In genomic region chr20:31869942-31870702, GRCh38 we compare ENCODE assay signal across 7 cellular contexts. TPM values are rescaled to one million over a fixed set of nuclear protein-coding genes. Genes with fewer than 3 reads are reported as not detected.
A peak's percentile ranks its signal among the peaks of the same experiment; 100 is the strongest.
DNase-seq lines count a peak whose midpoint lies in the region; ATAC-seq and TF ChIP-seq lines count a peak whose summit lies in the region.

Gene DUSP15 (minus strand): TSS chr20:31870527. CDS start chr20:31870337, 190 bp downstream.
Gene TTLL9 (plus strand): TSS chr20:31870634. CDS start chr20:31871127, 493 bp downstream.

- peaks cover 19% of the 10 kb centered on the region for H3K4me1 Mint-ChIP-seq in stimulated activated effector memory CD8-positive, alpha-beta T cell treated with anti-CD3 and anti-CD28 coated beads, Interleukin-12 subunit alpha, Interleukin-12 subunit beta, amount 100 ng/mL, for 72 hours

- TF ChIP-seq CTCF in GM06990 (IDR thresholded peaks at IDR 0.05; ENCODE audit: insufficient read depth, low read length, poor library complexity, severe bottlenecking), result no peak
- no peak for TF ChIP-seq CTCF in cardiac fibroblast (IDR thresholded peaks at IDR 0.05; ENCODE audit: low read depth, low read length)

- intact Hi-C loops in left colon (cut with DNase I, micrococcal nuclease), result no loop called here

- peak within 1 kb of the TSS; percentile 75 for H3K4me3 Mint-ChIP-seq in stimulated activated effector memory CD8-positive, alpha-beta T cell treated with anti-CD3 and anti-CD28 coated beads, Interleukin-12 subunit alpha, Interleukin-12 subunit beta, amount 100 ng/mL, for 72 hours

- H3K36me3 ChIP-seq in GM06990 (ENCODE audit: control insufficient read depth, insufficient read depth, low read length), result no peaks in the 10 kb centered on the region

- peaks cover 5% of the 10 kb centered on the region for H3K27me3 ChIP-seq in GM06990 (replicated peaks; ENCODE audit: control insufficient read depth, insufficient read depth, low read length)

- peak within 1 kb of the TSS; percentile 32 for H3K27ac Mint-ChIP-seq in stimulated activated effector memory CD8-positive, alpha-beta T cell treated with anti-CD3 and anti-CD28 coated beads, Interleukin-12 subunit alpha, Interleukin-12 subunit beta, amount 100 ng/mL, for 72 hours

- no peaks in the 10 kb centered on the region for H3K36me3 Mint-ChIP-seq in stimulated activated effector memory CD8-positive, alpha-beta T cell treated with anti-CD3 and anti-CD28 coated beads, Interleukin-12 subunit alpha, Interleukin-12 subunit beta, amount 100 ng/mL, for 72 hours

- DNase-seq in GM06990 (ENCODE audit: extremely low read depth, insufficient read length), result no peak
- peak; percentile 29 for DNase-seq in NCI-H1105 treated with DMSO at 0.1 percent for 48 hours (lab: John Stamatoyannopoulos, UW)
- DNase-seq in cardiac fibroblast (ENCODE audit: low read depth in 2 of 2), result no peak
- DNase-seq in left colon, result peak in 1 of 2 donors; percentile 37
- DNase-seq in stimulated activated effector memory CD8-positive, alpha-beta T cell treated with anti-CD3 and anti-CD28 coated beads, Interleukin-12 subunit alpha, Interleukin-12 subunit beta, amount 100 ng/mL, for 72 hours (ENCODE audit: low spot score in 2 of 2), result no peak
- DNase-seq in stimulated activated CD4-positive, alpha-beta T cell treated with anti-CD3 and anti-CD28 coated beads, Interleukin-4, amount 100 ng/mL, for 1 hour, result no peak
- DNase-seq in NOMO-1 treated with dmso at 0.1 percent for 144 hours (lab: John Stamatoyannopoulos, UW; ENCODE audit: unreplicated experiment), result no peak

- H3K4me3 ChIP-seq in GM06990 (replicated peaks; ENCODE audit: low read depth, low read length), result peak within 1 kb of the TSS; percentile 44
- H3K4me3 ChIP-seq in cardiac fibroblast (replicated peaks in 1 of 2; ENCODE audit: low read depth in 2 of 2, low read length in 2 of 2), result peak within 1 kb of the TSS; percentile 29 to 32

- H3K9me3 Mint-ChIP-seq in stimulated activated effector memory CD8-positive, alpha-beta T cell treated with anti-CD3 and anti-CD28 coated beads, Interleukin-12 subunit alpha, Interleukin-12 subunit beta, amount 100 ng/mL, for 72 hours, result no peaks in the 10 kb centered on the region

- peak; percentile 80 for ATAC-seq in left colon
- peak; percentile 59 for ATAC-seq in stimulated activated effector memory CD8-positive, alpha-beta T cell treated with anti-CD3 and anti-CD28 coated beads, Interleukin-12 subunit alpha, Interleukin-12 subunit beta, amount 100 ng/mL, for 72 hours

RNA-seq across cellular contexts. Expression of gene DUSP15, which starts in this region (rescaled TPM):
- under 1 TPM; 0.27 to 0.78 TPM for total RNA-seq in left colon

RNA-seq across cellular contexts. Expression of gene TTLL9, which starts in this region (rescaled TPM):
- total RNA-seq in left colon, result under 1 TPM in 1 of 2 donors, not detected in 1; 0.14 TPM

Comparison
In these comparisons a context has a peak if more than half of its experiments do, and no peak if none do; other contexts are left out.
1. Peak in ATAC-seq in left colon; RNA of the genes that start here not detected or under 1 TPM.